In the genomic region with DNA sequence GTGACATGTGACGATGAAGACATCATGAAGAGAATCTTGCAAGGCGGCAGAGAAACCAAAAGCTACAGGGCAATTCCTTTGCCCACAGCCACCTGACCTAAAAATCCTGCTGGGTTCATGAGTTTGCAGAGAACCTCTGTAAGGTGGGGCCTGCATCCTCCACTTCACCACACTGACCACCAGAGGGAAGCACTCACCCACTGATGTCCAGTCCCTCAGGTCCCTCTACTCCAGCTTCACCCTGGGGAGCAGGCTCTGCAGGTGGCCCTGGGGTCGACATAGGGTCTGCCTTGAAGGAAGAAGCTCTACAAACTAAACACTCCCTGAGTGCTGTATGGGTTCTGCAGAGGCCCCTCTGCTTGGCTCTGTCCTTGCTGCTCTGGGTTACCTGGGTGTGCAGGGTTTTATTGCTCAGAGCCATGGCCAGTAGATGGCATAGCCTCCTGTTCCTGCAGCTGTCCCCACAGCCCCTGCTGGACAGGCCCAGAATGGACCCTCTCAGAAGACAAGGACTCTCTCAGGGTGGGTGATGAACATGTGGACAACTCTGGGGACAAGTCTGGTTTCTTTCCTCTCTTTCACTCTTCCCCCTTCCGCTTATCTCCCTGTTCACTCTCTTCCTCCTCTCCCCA, we compare ENCODE assay signal across 8 cellular contexts. TPM values are rescaled to one million over a fixed set of nuclear protein-coding genes. Genes with fewer than 3 reads are reported as not detected.
DNase-seq lines count a peak whose midpoint lies in the region; ATAC-seq and TF ChIP-seq lines count a peak whose summit lies in the region.
"Not testable (repeated sequence)": the region's sequence is repeated elsewhere in the genome, so short reads cannot be mapped to it uniquely, and the experiment has no call there.

No MANE protein-coding gene starts in this region.

- DNase-seq in NCI-H345 (lab: John Stamatoyannopoulos, UW) (peak; percentile 54), dermis blood vessel endothelial cell (peak; percentile 53), kidney tubule cell (ENCODE audit: low spot score) (peak; percentile 46)
- peak; percentile 44 for DNase-seq in activated CD4-positive, CD25-positive, alpha-beta regulatory T cell treated with anti-CD3 and anti-CD28 coated beads, Interleukin-2, amount 50 U/mL, for 72 hours
- DNase-seq in stimulated activated CD4-positive, alpha-beta T cell treated with anti-CD3 and anti-CD28 coated beads, Interleukin-2, amount 100 ng/mL, for 24 hours: peak; percentile 19 to 48

- ATAC-seq in GM19023 (IDR thresholded peaks at IDR 0.05; ENCODE audit: unreplicated experiment): peak; percentile 81
- ATAC-seq in HG03039 (IDR thresholded peaks at IDR 0.05; ENCODE audit: unreplicated experiment): peak; percentile 54

- H3K27ac ChIP-seq in C4-2B: not testable (repeated sequence)

- TF ChIP-seq CTCF in C4-2B (conservative IDR thresholded peaks at IDR 0.05): peak; percentile 78

RNA-seq across cellular contexts. Expression of gene CST2, which starts 27.2 kb away (rescaled TPM):
- total RNA-seq in dermis blood vessel endothelial cell: not detected in 2 replicates

RNA-seq across cellular contexts. Expression of gene CST1, which starts 48.6 kb away (rescaled TPM):
- 0.19 TPM in 1 of 2 replicates, not detected in the other for total RNA-seq in dermis blood vessel endothelial cell
